Comparison of ENCODE assay signal across 25 cellular contexts in the genomic region with DNA sequence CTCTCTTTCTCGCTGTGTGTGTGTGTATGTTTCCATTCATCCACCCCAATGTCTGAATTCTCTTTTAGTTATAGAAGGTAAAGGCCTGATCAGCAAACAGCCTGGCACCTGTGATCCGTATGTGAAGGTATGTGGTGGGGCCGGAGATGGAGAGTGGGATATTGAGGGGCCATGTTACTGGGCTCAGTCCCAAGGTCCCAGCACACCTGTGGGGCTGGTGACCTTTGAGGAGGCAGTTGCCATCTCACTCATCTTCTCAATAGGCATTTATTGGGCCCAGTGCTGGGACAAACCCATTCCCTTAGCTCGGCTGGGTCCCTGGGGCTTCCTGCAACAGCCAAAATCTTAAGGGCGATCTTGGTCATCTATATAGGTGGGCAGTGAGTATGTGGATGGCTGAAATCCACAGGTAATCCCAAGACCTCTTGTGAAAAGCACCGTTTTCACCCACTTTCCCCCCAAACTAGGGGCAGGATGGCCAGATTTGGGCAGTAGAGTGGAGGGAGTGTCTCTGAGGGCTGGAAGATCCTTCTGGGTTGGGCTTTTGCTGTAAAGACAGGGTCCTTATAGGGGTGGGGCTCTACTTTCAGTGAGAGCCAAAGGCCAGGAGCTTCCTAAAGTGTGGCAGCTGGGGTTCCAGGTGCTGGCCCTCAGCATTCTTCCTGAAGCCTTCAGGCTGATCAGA. TPM values are rescaled to one million over a fixed set of nuclear protein-coding genes. Genes with fewer than 3 reads are reported as not detected.
DNase-seq lines count a peak whose midpoint lies in the region; ATAC-seq and TF ChIP-seq lines count a peak whose summit lies in the region.
"Had no signal": no experiment of that assay in that cellular context is flagged by ENCODE, and none has a peak within 500 bp of the region (broad histone marks: within the 10 kb centered on the region; RNA-seq: fewer than 3 reads in every experiment).

No MANE protein-coding gene starts in this region.

- TF ChIP-seq POLR2A in gastrocnemius medialis (IDR thresholded peaks at IDR 0.05): no peak

- ATAC-seq in Right ventricle myocardium inferior: no peak
- no peak for ATAC-seq in left lobe of liver
- no peak for ATAC-seq in gastrocnemius medialis
- ATAC-seq in aorta (ENCODE audit: low FRiP score): no peak
- ATAC-seq in GM21723 (IDR thresholded peaks at IDR 0.05; ENCODE audit: unreplicated experiment): no peak
- ATAC-seq: activated T-cell treated with anti-CD3 and anti-CD28 coated beads, Interleukin-2, amount 50 U/mL, for 4 hours; stimulated activated naive CD8-positive, alpha-beta T cell treated with anti-CD3 and anti-CD28 coated beads, Interleukin-15, Interleukin-2, amounts not matched to agents 100 U/mL and 50 U/mL, for 24 hours had no signal

- peaks cover 54% of the 10 kb centered on the region for H3K4me1 ChIP-seq in left ventricle myocardium inferior
- H3K4me1 ChIP-seq in gastrocnemius medialis: peaks cover 27 to 30% of the 10 kb centered on the region in 2 donors
- H3K4me1 ChIP-seq in aorta (ENCODE audit: control insufficient read depth in 1 of 2, insufficient read depth in 2 of 2, low read length in 2 of 2): peaks cover 5 to 12% of the 10 kb centered on the region in 2 donors

- H3K4me3 ChIP-seq in left ventricle myocardium inferior (no peak overlapping the region), gastrocnemius medialis (no peak overlapping the region), aorta (ENCODE audit: low read length in 2 of 2) (no peak overlapping the region), WERI-Rb-1 (ENCODE audit: low read depth, low read length) (no peak overlapping the region)
- H3K4me3 ChIP-seq: prostate gland, smooth muscle cell had no signal

- DNase-seq in left ventricle myocardium inferior (no peak), Right ventricle myocardium inferior (ENCODE audit: missing footprints) (no peak), left lobe of liver (ENCODE audit: low spot score) (peak; percentile 34), gastrocnemius medialis (peak in 1 of 2 donors; percentile 6), aorta (no peak), NCI-H1105 (lab: John Stamatoyannopoulos, UW) (no peak), WERI-Rb-1 (no peak)
- DNase-seq: activated CD4-positive, alpha-beta memory T cell treated with anti-CD3 and anti-CD28 coated beads, Interleukin-2, amount 10 ng/mL, durations not matched to agents 7 days and 5 days; activated CD4-positive, CD25-positive, alpha-beta regulatory T cell; activated naive CD4-positive, alpha-beta T cell treated with anti-CD3 and anti-CD28 coated beads, Interleukin-2, amount 50 U/mL, for 16 hours; activated T-cell treated with anti-CD3 and anti-CD28 coated beads, Interleukin-2, amount 50 U/mL, for 4 hours; anterior cingulate cortex; C1 segment of cervical spinal cord; Calu3; kidney; MV-4-11; NCI-H1930; stimulated activated CD4-positive, alpha-beta T cell treated with anti-CD3 and anti-CD28 coated beads, Interleukin-4, amount 100 ng/mL, for 1 hour; stimulated activated naive CD8-positive, alpha-beta T cell treated with anti-CD3 and anti-CD28 coated beads, Interleukin-15, Interleukin-2, amounts not matched to agents 100 U/mL and 50 U/mL, for 24 hours; T-helper 9 cell had no signal

- WGBS in aorta, 2 donors: 95% methylated on average over 6 of the region's 6 CpGs

- TF ChIP-seq CTCF in left ventricle myocardium inferior (IDR thresholded peaks at IDR 0.05; ENCODE audit: borderline replicate concordance) (no peak), gastrocnemius medialis (IDR thresholded peaks at IDR 0.05 in 4 of 5, conservative IDR thresholded peaks at IDR 0.05 in 1 of 5) (no peak), WERI-Rb-1 (IDR thresholded peaks at IDR 0.05; ENCODE audit: low read depth, low read length) (no peak)

- no peaks in the 10 kb centered on the region for H3K9me3 ChIP-seq in left ventricle myocardium inferior (replicated peaks)
- no peaks in the 10 kb centered on the region for H3K9me3 ChIP-seq in gastrocnemius medialis
- H3K9me3 ChIP-seq in aorta (ENCODE audit: control insufficient read depth, low read length): no peaks in the 10 kb centered on the region
- H3K9me3 ChIP-seq in WERI-Rb-1 (ENCODE audit: severe bottlenecking): no peaks in the 10 kb centered on the region
- H3K9me3 ChIP-seq: prostate gland had no signal

- H3K27me3 ChIP-seq in left ventricle myocardium inferior (ENCODE audit: low read depth) (no peaks in the 10 kb centered on the region), gastrocnemius medialis (no peaks in the 10 kb centered on the region), aorta (ENCODE audit: control insufficient read depth in 1 of 2, insufficient read depth in 2 of 2, low read length in 1 of 2) (no peaks in the 10 kb centered on the region), WERI-Rb-1 (ENCODE audit: insufficient read depth, low read depth, severe bottlenecking) (no peaks in the 10 kb centered on the region)

- intact Hi-C loops in left ventricle myocardium inferior (cut with micrococcal nuclease): no loop called here
- intact Hi-C loops in Right ventricle myocardium inferior (cut with DNase I): no loop called here
- intact Hi-C loops in gastrocnemius medialis (cut with DNase I; ENCODE audit: low total_unique reads): loop anchor here (10.0 kb wide), 1 partner anchor 1102 kb away; a partner anchor contains a TSS
- intact Hi-C loops in aorta (cut with DNase I): no loop called here

- in situ Hi-C loops in gastrocnemius medialis (cut with MboI; ENCODE audit: low sequenced_read_pairs in 4 of 4): no loop called here

- H3K36me3 ChIP-seq in left ventricle myocardium inferior (no peaks in the 10 kb centered on the region), gastrocnemius medialis (no peaks in the 10 kb centered on the region), aorta (ENCODE audit: control insufficient read depth in 1 of 2, insufficient read depth in 2 of 2, low read length in 1 of 2) (no peaks in the 10 kb centered on the region), WERI-Rb-1 (no peaks in the 10 kb centered on the region)
- H3K36me3 ChIP-seq: prostate gland had no signal

- H3K27ac ChIP-seq in left ventricle myocardium inferior (replicated peaks) (peak overlapping the region; percentile 78), gastrocnemius medialis (peak overlapping the region; percentile 33 to 79 (median 76)), aorta (ENCODE audit: low read depth in 1 of 2, low read length in 2 of 2) (peak overlapping the region; percentile 92 to 99), WERI-Rb-1 (no peak overlapping the region)
- H3K27ac ChIP-seq: epithelial cell of prostate, KMS-11 had no signal

RNA-seq across cellular contexts. Expression of a gene that starts 19.6 kb away (rescaled TPM):
- total RNA-seq in left ventricle myocardium inferior: 187 TPM
- 139 TPM for total RNA-seq in Right ventricle myocardium inferior
- total RNA-seq in left lobe of liver: 19.5 TPM
- 10 to 100 TPM in 2 of 4 donors, 1 to 10 TPM in 2; 5.9 to 11.8 (median 9.8) TPM for total RNA-seq in gastrocnemius medialis
- 100 to 1,000 TPM; 157 to 161 TPM for total RNA-seq in aorta
- polyA plus RNA-seq in aorta: 100 to 1,000 TPM in 1 of 2 donors, 10 to 100 TPM in 1; 74.3 to 142 TPM
